13 cellular contexts compared by ENCODE assay signal in the genomic region with DNA sequence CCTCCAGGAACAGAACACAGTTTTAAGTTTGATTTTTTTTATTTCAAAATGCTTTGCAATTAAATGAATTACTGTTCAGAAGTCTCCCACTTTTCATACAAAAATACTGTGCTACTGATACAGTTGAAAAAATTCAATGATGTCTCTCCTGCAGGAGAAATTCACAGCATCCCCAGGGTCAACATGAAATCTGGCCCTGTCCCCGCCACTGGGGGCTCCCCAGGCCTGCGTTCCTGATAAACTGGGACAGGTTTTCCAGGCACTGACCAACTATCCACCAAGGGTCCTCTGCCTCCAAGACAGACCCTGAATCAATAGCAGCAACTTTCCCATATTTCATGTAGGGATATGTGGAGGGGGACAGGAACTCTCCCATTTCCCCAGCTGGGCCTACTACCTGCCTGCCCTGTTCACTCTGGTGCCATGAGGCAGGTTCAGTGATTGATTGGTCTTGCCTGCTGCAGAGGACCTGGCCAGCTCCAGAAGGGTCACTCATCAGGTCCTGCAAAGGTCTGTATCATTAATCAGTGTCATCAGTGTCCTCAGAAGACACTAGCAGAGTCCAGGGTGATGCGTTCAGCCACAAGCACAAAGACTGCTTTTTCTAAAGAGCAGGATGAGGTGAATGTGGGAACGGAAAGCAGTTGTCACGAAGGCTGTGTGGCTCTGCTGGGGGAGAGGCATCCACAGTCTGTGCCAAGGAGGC. TPM values are rescaled to one million over a fixed set of nuclear protein-coding genes. Genes with fewer than 3 reads are reported as not detected.
DNase-seq lines count a peak whose midpoint lies in the region; ATAC-seq and TF ChIP-seq lines count a peak whose summit lies in the region.
"Had no signal": no experiment of that assay in that cellular context is flagged by ENCODE, and none has a peak within 500 bp of the region (broad histone marks: within the 10 kb centered on the region; RNA-seq: fewer than 3 reads in every experiment).

No MANE protein-coding gene starts in this region.

- H3K36me3 Mint-ChIP-seq in memory B cell: peaks cover 8% of the 10 kb centered on the region

- no peaks in the 10 kb centered on the region for H3K4me1 ChIP-seq in PC-9 (replicated peaks; ENCODE audit: insufficient read depth)
- no peaks in the 10 kb centered on the region for H3K4me1 ChIP-seq in body of pancreas
- H3K4me1 ChIP-seq: pancreas had no signal

- H3K36me3 ChIP-seq in PC-9 (ENCODE audit: low read depth) (no peaks in the 10 kb centered on the region), body of pancreas (replicated peaks in 1 of 2; ENCODE audit: insufficient read depth in 1 of 2, low read depth in 2 of 2) (peaks cover 7 to 13% of the 10 kb centered on the region in 2 donors)

- H3K27ac Mint-ChIP-seq in memory B cell: peak overlapping the region; percentile 58

- no peak for TF ChIP-seq POLR2A in body of pancreas (IDR thresholded peaks at IDR 0.05)

- no peak overlapping the region for H2AFZ ChIP-seq in PC-9

- H3K27ac ChIP-seq in 22Rv1: peak overlapping the region; percentile 34
- no peak overlapping the region for H3K27ac ChIP-seq in PC-9
- H3K27ac ChIP-seq in body of pancreas: no peak overlapping the region
- H3K27ac ChIP-seq: pancreas had no signal

- H3K9me2 ChIP-seq in PC-9 (ENCODE audit: insufficient read depth): no peaks in the 10 kb centered on the region

- H4K20me1 ChIP-seq in PC-9 (ENCODE audit: insufficient read depth): peaks cover 53% of the 10 kb centered on the region

- DNase-seq in COLO668 (lab: John Stamatoyannopoulos, UW; ENCODE audit: unreplicated experiment): peak; percentile 38
- DNase-seq in PC-9: no peak
- no peak for DNase-seq in memory B cell (ENCODE audit: low spot score in 2 of 2)
- DNase-seq in body of pancreas: no peak
- DNase-seq in nucleus accumbens (lab: John Stamatoyannopoulos, UW): no peak
- no peak for DNase-seq in activated gamma-delta T cell (lab: John Stamatoyannopoulos, UW)
- no peak for DNase-seq in GM10266 (ENCODE audit: extremely low spot score)
- DNase-seq: foreskin fibroblast, NCI-H1930 had no signal

- WGBS in body of pancreas, 2 donors: 87 to 91% methylated on average over 5 of the region's 5 CpGs

- no peaks in the 10 kb centered on the region for H3K9me3 Mint-ChIP-seq in memory B cell

- H3K27me3 Mint-ChIP-seq in memory B cell: no peaks in the 10 kb centered on the region

- intact Hi-C loops in PC-9 (cut with micrococcal nuclease; ENCODE audit: unreplicated experiment): no loop called here
- intact Hi-C loops in body of pancreas (cut with DNase I): no loop called here

- TSS peak; percentile 16 for BruUV-seq in PC-9 (replicated peaks; lab: Mats Ljungman, UMichigan)

- no peak overlapping the region for H3K4me2 ChIP-seq in PC-9

- no peaks in the 10 kb centered on the region for H3K9me3 ChIP-seq in PC-9 (ENCODE audit: insufficient read depth, low read depth)
- H3K9me3 ChIP-seq in body of pancreas: no peaks in the 10 kb centered on the region
- H3K9me3 ChIP-seq: pancreas had no signal

- POLR2A ChIA-PET in PC-9 (lab: Charles Lee; ENCODE audit: unreplicated experiment): no interaction called here

- CTCF ChIA-PET in PC-9 (lab: Charles Lee): interaction anchor here (0.6 kb wide), 1 partner anchor 10 kb away, joined by 4 read pairs; no protein-coding TSS in a partner anchor

- H3K4me3 Mint-ChIP-seq in memory B cell: no peak overlapping the region

- no peak for ATAC-seq in memory B cell (ENCODE audit: low read depth)
- ATAC-seq in body of pancreas: no peak
- ATAC-seq: Right ventricle myocardium inferior had no signal

- H3F3A ChIP-seq in PC-9 (ENCODE audit: insufficient read depth, low read depth): peaks cover 29% of the 10 kb centered on the region

- H3K79me2 ChIP-seq in PC-9 (ENCODE audit: low read depth): peaks cover 11% of the 10 kb centered on the region

- H3K4me3 ChIP-seq in PC-9 (no peak overlapping the region), body of pancreas (no peak overlapping the region)
- H3K4me3 ChIP-seq: lung, pancreas had no signal

- H3K27me3 ChIP-seq in PC-9 (ENCODE audit: insufficient read depth, low read depth) (no peaks in the 10 kb centered on the region), body of pancreas (no peaks in the 10 kb centered on the region)
- H3K27me3 ChIP-seq: pancreas had no signal

- peaks cover 28% of the 10 kb centered on the region for H3K4me1 Mint-ChIP-seq in memory B cell

- TF ChIP-seq CTCF in 22Rv1 (IDR thresholded peaks at IDR 0.05): no peak
- no peak for TF ChIP-seq CTCF in PC-9 (conservative IDR thresholded peaks at IDR 0.05)
- no peak for TF ChIP-seq CTCF in body of pancreas (IDR thresholded peaks at IDR 0.05)
- no peak for TF ChIP-seq CTCF in GM10266 (IDR thresholded peaks at IDR 0.05; ENCODE audit: control insufficient read depth, insufficient read depth, low read depth, missing control alignments)

RNA-seq across cellular contexts. Expression of gene PISD, which starts 43.4 kb away (rescaled TPM):
- 46.4 and 46.8 TPM in 2 replicates for total RNA-seq in PC-9 (2021)
- total RNA-seq in body of pancreas: 10 to 100 TPM; 22.3 to 31.3 TPM
